In the genomic region with DNA sequence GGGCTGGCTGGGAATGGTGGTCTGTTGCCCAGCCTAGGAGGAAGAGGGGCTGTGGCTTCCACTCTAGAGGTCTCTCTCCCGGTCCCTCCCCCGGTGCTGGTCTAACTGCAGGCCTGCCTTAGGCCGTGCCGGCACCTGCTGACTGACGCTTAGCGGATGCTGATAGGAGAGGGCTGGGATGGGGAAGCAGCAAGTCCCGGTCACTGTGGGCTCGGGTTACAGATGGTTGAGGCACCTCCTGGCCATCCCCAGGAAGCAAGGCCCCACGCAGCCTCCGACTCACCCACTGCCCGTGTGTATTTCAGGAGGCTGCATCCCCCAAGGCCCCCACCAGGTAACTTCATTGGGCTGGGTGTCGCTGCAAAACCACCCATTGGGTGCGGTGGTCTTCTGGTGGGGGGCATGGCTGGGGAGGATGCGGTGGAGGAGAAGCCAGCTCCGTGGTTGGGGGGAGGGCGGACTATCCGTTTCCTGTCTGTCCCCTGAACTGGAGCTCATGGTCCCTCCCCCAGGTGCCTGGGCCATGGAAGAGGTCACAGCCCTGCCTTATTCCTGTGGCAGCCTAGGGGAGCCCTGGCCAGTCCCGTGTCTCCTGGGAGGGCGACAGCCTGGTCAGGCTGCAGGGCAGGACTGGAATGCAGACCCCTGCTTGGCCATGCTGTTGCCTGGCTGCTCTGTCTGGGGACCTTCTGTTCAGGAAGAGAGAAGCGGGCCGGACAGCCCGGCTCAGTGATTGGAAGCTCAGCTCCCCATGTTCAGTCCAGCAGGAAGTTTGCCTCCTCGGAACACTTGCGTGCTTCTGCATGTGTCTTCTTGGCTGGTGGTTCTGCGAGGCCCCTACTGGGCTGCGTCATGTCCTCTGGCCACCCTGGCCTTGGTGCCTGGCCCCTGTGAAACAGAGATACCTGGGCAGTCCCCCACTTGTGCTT, we compare ENCODE assay signal across 1 cellular context.
A peak's percentile ranks its signal among the peaks of the same experiment; 100 is the strongest.
TF ChIP-seq lines count a peak whose summit lies in the region.

No MANE protein-coding gene starts in this region.

TF ChIP-seq in K562, 482 proteins besides CTCF, POLR2A, EP300 and RAD21 (continued from another document):
- TF ChIP-seq, protein P1, sequence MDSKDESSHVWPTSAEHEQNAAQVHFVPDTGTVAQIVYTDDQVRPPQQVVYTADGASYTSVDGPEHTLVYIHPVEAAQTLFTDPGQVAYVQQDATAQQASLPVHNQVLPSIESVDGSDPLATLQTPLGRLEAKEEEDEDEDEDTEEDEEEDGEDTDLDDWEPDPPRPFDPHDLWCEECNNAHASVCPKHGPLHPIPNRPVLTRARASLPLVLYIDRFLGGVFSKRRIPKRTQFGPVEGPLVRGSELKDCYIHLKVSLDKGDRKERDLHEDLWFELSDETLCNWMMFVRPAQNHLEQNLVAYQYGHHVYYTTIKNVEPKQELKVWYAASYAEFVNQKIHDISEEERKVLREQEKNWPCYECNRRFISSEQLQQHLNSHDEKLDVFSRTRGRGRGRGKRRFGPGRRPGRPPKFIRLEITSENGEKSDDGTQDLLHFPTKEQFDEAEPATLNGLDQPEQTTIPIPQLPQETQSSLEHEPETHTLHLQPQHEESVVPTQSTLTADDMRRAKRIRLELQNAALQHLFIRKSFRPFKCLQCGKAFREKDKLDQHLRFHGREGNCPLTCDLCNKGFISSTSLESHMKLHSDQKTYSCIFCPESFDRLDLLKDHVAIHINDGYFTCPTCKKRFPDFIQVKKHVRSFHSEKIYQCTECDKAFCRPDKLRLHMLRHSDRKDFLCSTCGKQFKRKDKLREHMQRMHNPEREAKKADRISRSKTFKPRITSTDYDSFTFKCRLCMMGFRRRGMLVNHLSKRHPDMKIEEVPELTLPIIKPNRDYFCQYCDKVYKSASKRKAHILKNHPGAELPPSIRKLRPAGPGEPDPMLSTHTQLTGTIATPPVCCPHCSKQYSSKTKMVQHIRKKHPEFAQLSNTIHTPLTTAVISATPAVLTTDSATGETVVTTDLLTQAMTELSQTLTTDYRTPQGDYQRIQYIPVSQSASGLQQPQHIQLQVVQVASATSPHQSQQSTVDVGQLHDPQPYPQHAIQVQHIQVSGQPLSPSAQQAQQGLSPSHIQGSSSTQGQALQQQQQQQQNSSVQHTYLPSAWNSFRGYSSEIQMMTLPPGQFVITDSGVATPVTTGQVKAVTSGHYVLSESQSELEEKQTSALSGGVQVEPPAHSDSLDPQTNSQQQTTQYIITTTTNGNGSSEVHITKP (IDR thresholded peaks at IDR 0.05; ENCODE audit: partially characterized antibody): peak; percentile 73
- TF ChIP-seq NRF1 (conservative IDR thresholded peaks at IDR 0.05 in 1 of 2, IDR thresholded peaks at IDR 0.05 in 1 of 2) (peak in 1 of 2 experiments; percentile 42; a peak in 2 of 4 replicates), PKNOX1 (IDR thresholded peaks at IDR 0.05) (0 out of 2 replicates have a peak, but pooled peaks have one; percentile 23), RCOR1 (IDR thresholded peaks at IDR 0.05; ENCODE audit: borderline replicate concordance in 1 of 2, low read depth in 2 of 2, low read length in 2 of 2) (peak in 1 of 2 experiments; percentile 84; a peak in 2 of 4 replicates), ZNF830 (CRISPR knock-in tag; IDR thresholded peaks at IDR 0.05) (no peak), ZNF134 (CRISPR knock-in tag; conservative IDR thresholded peaks at IDR 0.05) (peak; percentile 70), SP2 (IDR thresholded peaks at IDR 0.05; ENCODE audit: extremely low read depth, low read depth, low read length, poor library complexity, severe bottlenecking) (no peak), KDM1A (IDR thresholded peaks at IDR 0.05) (peak; percentile 20 to 30; a peak in 1 of 4 replicates), BHLHE40 (IDR thresholded peaks at IDR 0.05; ENCODE audit: low read length) (peak; percentile 38; the same call in 1 of the 2 replicates)
- TF ChIP-seq, protein P2, sequence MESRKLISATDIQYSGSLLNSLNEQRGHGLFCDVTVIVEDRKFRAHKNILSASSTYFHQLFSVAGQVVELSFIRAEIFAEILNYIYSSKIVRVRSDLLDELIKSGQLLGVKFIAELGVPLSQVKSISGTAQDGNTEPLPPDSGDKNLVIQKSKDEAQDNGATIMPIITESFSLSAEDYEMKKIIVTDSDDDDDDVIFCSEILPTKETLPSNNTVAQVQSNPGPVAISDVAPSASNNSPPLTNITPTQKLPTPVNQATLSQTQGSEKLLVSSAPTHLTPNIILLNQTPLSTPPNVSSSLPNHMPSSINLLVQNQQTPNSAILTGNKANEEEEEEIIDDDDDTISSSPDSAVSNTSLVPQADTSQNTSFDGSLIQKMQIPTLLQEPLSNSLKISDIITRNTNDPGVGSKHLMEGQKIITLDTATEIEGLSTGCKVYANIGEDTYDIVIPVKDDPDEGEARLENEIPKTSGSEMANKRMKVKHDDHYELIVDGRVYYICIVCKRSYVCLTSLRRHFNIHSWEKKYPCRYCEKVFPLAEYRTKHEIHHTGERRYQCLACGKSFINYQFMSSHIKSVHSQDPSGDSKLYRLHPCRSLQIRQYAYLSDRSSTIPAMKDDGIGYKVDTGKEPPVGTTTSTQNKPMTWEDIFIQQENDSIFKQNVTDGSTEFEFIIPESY (CRISPR knock-in tag; IDR thresholded peaks at IDR 0.05): peak; percentile 97
- TF ChIP-seq, protein P3, sequence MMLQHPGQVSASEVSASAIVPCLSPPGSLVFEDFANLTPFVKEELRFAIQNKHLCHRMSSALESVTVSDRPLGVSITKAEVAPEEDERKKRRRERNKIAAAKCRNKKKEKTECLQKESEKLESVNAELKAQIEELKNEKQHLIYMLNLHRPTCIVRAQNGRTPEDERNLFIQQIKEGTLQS (IDR thresholded peaks at IDR 0.05): 0 out of 2 replicates have a peak, but pooled peaks have one; percentile 7
- TF ChIP-seq, protein P3 (CRISPR knock-in tag; conservative IDR thresholded peaks at IDR 0.05): no peak
- TF ChIP-seq, protein P4, sequence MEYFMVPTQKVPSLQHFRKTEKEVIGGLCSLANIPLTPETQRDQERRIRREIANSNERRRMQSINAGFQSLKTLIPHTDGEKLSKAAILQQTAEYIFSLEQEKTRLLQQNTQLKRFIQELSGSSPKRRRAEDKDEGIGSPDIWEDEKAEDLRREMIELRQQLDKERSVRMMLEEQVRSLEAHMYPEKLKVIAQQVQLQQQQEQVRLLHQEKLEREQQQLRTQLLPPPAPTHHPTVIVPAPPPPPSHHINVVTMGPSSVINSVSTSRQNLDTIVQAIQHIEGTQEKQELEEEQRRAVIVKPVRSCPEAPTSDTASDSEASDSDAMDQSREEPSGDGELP (CRISPR knock-in tag; IDR thresholded peaks at IDR 0.05; ENCODE audit: borderline replicate concordance): peak; percentile 49; the same call in 1 of the 2 replicates
